1 cellular context compared by ENCODE assay signal in genomic region chr2:158905824-158906223, GRCh38.
TF ChIP-seq lines count a peak whose summit lies in the region.

No MANE protein-coding gene starts in this region.

TF ChIP-seq in IMR-90, 13 proteins besides CTCF, POLR2A, EP300 and RAD21:
- TF ChIP-seq CHD1 (IDR thresholded peaks at IDR 0.05; ENCODE audit: low read depth, low read length) = no peak
- TF ChIP-seq RFX5 (IDR thresholded peaks at IDR 0.05; ENCODE audit: low read depth, low read length) = no peak
- TF ChIP-seq, protein P1, sequence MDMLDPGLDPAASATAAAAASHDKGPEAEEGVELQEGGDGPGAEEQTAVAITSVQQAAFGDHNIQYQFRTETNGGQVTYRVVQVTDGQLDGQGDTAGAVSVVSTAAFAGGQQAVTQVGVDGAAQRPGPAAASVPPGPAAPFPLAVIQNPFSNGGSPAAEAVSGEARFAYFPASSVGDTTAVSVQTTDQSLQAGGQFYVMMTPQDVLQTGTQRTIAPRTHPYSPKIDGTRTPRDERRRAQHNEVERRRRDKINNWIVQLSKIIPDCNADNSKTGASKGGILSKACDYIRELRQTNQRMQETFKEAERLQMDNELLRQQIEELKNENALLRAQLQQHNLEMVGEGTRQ (IDR thresholded peaks at IDR 0.05; ENCODE audit: low read depth, low read length) = no peak
- TF ChIP-seq CEBPB (IDR thresholded peaks at IDR 0.05; ENCODE audit: low read depth, low read length) = no peak
- TF ChIP-seq FOS (IDR thresholded peaks at IDR 0.05; ENCODE audit: low read depth, low read length) = no peak
- TF ChIP-seq SMC3 (IDR thresholded peaks at IDR 0.05; ENCODE audit: low read depth, low read length) = no peak
- TF ChIP-seq, protein P2, sequence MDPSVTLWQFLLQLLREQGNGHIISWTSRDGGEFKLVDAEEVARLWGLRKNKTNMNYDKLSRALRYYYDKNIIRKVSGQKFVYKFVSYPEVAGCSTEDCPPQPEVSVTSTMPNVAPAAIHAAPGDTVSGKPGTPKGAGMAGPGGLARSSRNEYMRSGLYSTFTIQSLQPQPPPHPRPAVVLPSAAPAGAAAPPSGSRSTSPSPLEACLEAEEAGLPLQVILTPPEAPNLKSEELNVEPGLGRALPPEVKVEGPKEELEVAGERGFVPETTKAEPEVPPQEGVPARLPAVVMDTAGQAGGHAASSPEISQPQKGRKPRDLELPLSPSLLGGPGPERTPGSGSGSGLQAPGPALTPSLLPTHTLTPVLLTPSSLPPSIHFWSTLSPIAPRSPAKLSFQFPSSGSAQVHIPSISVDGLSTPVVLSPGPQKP (IDR thresholded peaks at IDR 0.05; ENCODE audit: borderline replicate concordance, low read depth, low read length) = no peak
- TF ChIP-seq RCOR1 (IDR thresholded peaks at IDR 0.05; ENCODE audit: insufficient replicate concordance, low read length) = no peak
- TF ChIP-seq MAZ (IDR thresholded peaks at IDR 0.05; ENCODE audit: borderline replicate concordance, low read depth, low read length) = no peak
- TF ChIP-seq MXI1 (IDR thresholded peaks at IDR 0.05; ENCODE audit: borderline replicate concordance, low read depth, low read length) = no peak
- no peak for TF ChIP-seq MAFK (IDR thresholded peaks at IDR 0.05; ENCODE audit: low read depth, low read length)
